In genomic region chr10:1142596-1142995, GRCh38 we compare ENCODE assay signal across 10 cellular contexts.
A peak's percentile ranks its signal among the peaks of the same experiment; 100 is the strongest.
DNase-seq lines count a peak whose midpoint lies in the region; ATAC-seq, FAIRE-seq and TF ChIP-seq lines count a peak whose summit lies in the region.
"Had no signal": no experiment of that assay in that cellular context is flagged by ENCODE, and none has a peak within 500 bp of the region (broad histone marks: within the 10 kb centered on the region; RNA-seq: fewer than 3 reads in every experiment).

No MANE protein-coding gene starts in this region.

- DNase-seq in activated CD4-positive, alpha-beta T cell treated with anti-CD3 and anti-CD28 coated beads for 48 hours = peak; percentile 35
- DNase-seq in activated CD4-positive, alpha-beta T cell treated with anti-CD3 and anti-CD28 coated beads for 4 hours = no peak
- DNase-seq in LNCaP clone FGC (ENCODE audit: low read depth) = no peak
- no peak for DNase-seq in bronchial epithelial cell (ENCODE audit: low read depth)
- no peak for DNase-seq in progenitor cell of endocrine pancreas (ENCODE audit: low spot score, unreplicated experiment)
- DNase-seq in activated gamma-delta T cell treated with Interleukin-2 at 50 U/mL for 16 hours = no peak
- DNase-seq in glutamatergic neuron = no peak
- DNase-seq: small intestine; stimulated activated naive B cell treated with anti-CD40 and anti-IgM and Interleukin-4, amounts not matched to agents 10 μg/mL and 1 μg/mL and 100 μg/mL, for 72 hours had no signal

- no peaks in the 10 kb centered on the region for H3K27me3 ChIP-seq in bronchial epithelial cell (ENCODE audit: control insufficient read depth, insufficient read depth, low read length)

- H3K4me1 Mint-ChIP-seq in progenitor cell of endocrine pancreas (ENCODE audit: low read depth) = peaks cover 9% of the 10 kb centered on the region
- H3K4me1 Mint-ChIP-seq in glutamatergic neuron (ENCODE audit: low read depth, unreplicated experiment) = no peaks in the 10 kb centered on the region
- H3K4me1 Mint-ChIP-seq: stimulated activated naive B cell treated with anti-CD40 and anti-IgM and Interleukin-4, amounts not matched to agents 10 μg/mL and 1 μg/mL and 100 μg/mL, for 72 hours had no signal

- no peak for ATAC-seq in GM21825 (IDR thresholded peaks at IDR 0.05; ENCODE audit: unreplicated experiment)
- ATAC-seq: stimulated activated naive B cell treated with anti-CD40 and anti-IgM and Interleukin-4, amounts not matched to agents 10 μg/mL and 1 μg/mL and 100 μg/mL, for 72 hours had no signal

- no peak for FAIRE-seq in bronchial epithelial cell (lab: Jason Lieb, UNC)
- FAIRE-seq: small intestine had no signal

- no peak overlapping the region for H3K4me3 Mint-ChIP-seq in progenitor cell of endocrine pancreas (ENCODE audit: low read depth)
- H3K4me3 Mint-ChIP-seq in glutamatergic neuron (ENCODE audit: unreplicated experiment) = no peak overlapping the region
- H3K4me3 Mint-ChIP-seq: stimulated activated naive B cell treated with anti-CD40 and anti-IgM and Interleukin-4, amounts not matched to agents 10 μg/mL and 1 μg/mL and 100 μg/mL, for 72 hours had no signal

- TF ChIP-seq CTCF in LNCaP clone FGC (IDR thresholded peaks at IDR 0.05; ENCODE audit: control insufficient read depth, extremely low read depth, insufficient read depth) (peak; percentile 43), bronchial epithelial cell (IDR thresholded peaks at IDR 0.05; ENCODE audit: insufficient read depth, low read length, severe bottlenecking) (peak; percentile 18), progenitor cell of endocrine pancreas (IDR thresholded peaks at IDR 0.05; ENCODE audit: unreplicated experiment) (peak; percentile 17), glutamatergic neuron (IDR thresholded peaks at IDR 0.05; ENCODE audit: partially characterized antibody, unreplicated experiment) (no peak)

- H3K9me3 Mint-ChIP-seq in progenitor cell of endocrine pancreas (ENCODE audit: low read depth) (peaks cover 33% of the 10 kb centered on the region), glutamatergic neuron (ENCODE audit: unreplicated experiment) (peaks cover 4% of the 10 kb centered on the region)

- H3K36me3 Mint-ChIP-seq in progenitor cell of endocrine pancreas (ENCODE audit: insufficient read depth) = peaks cover 6% of the 10 kb centered on the region
- H3K36me3 Mint-ChIP-seq in glutamatergic neuron (ENCODE audit: unreplicated experiment) = peaks cover 37% of the 10 kb centered on the region

- H3K27me3 Mint-ChIP-seq in progenitor cell of endocrine pancreas (no peaks in the 10 kb centered on the region), glutamatergic neuron (ENCODE audit: unreplicated experiment) (peaks cover 4% of the 10 kb centered on the region)

- H3K4me3 ChIP-seq in LNCaP clone FGC (ENCODE audit: low read depth, low read length) (no peak overlapping the region), bronchial epithelial cell (ENCODE audit: low read depth, low read length) (no peak overlapping the region)

- H3K36me3 ChIP-seq in bronchial epithelial cell (ENCODE audit: control insufficient read depth, insufficient read depth, low read length) = no peaks in the 10 kb centered on the region

- H3K27ac Mint-ChIP-seq in progenitor cell of endocrine pancreas = no peak overlapping the region
- H3K27ac Mint-ChIP-seq in glutamatergic neuron (ENCODE audit: unreplicated experiment) = no peak overlapping the region
- H3K27ac Mint-ChIP-seq: stimulated activated naive B cell treated with anti-CD40 and anti-IgM and Interleukin-4, amounts not matched to agents 10 μg/mL and 1 μg/mL and 100 μg/mL, for 72 hours had no signal
